In genomic region chr1:24572301-24572700, GRCh38 we compare ENCODE assay signal across 25 cellular contexts. TPM values are rescaled to one million over a fixed set of nuclear protein-coding genes. Genes with fewer than 3 reads are reported as not detected.
DNase-seq lines count a peak whose midpoint lies in the region; ATAC-seq and TF ChIP-seq lines count a peak whose summit lies in the region.
"Had no signal": no experiment of that assay in that cellular context is flagged by ENCODE, and none has a peak within 500 bp of the region (broad histone marks: within the 10 kb centered on the region; RNA-seq: fewer than 3 reads in every experiment).

No MANE protein-coding gene starts in this region.

- H3K4me1 Mint-ChIP-seq in CD8-positive, alpha-beta T cell (ENCODE audit: low read depth) = peaks cover 13% of the 10 kb centered on the region
- peaks cover 13% of the 10 kb centered on the region for H3K4me1 Mint-ChIP-seq in activated CD8-positive, alpha-beta T cell treated with anti-CD3 and anti-CD28 coated beads, Interleukin-2, amount 10 ng/mL, durations not matched to agents 7 days and 5 days (ENCODE audit: low read depth)
- H3K4me1 Mint-ChIP-seq in T-helper 17 cell = no peaks in the 10 kb centered on the region
- H3K4me1 Mint-ChIP-seq: nephron had no signal

- TF ChIP-seq CTCF in CD8-positive, alpha-beta T cell (IDR thresholded peaks at IDR 0.05) = no peak
- no peak for TF ChIP-seq CTCF in MM.1S (IDR thresholded peaks at IDR 0.05; ENCODE audit: low read length)

- H3K4me2 ChIP-seq in MM.1S (ENCODE audit: low read depth, low read length) (no peak overlapping the region), neuronal stem cell (ENCODE audit: insufficient read depth, low read length, poor library complexity, severe bottlenecking) (no peak overlapping the region)
- H3K4me2 ChIP-seq: PC-9 had no signal

- H3F3A ChIP-seq in MM.1S (ENCODE audit: insufficient read depth, low read length) = no peaks in the 10 kb centered on the region

- H3K27ac ChIP-seq in CD8-positive, alpha-beta T cell (ENCODE audit: low read depth, low read length) = no peak overlapping the region
- no peak overlapping the region for H3K27ac ChIP-seq in MM.1S (ENCODE audit: low read length)
- H3K27ac ChIP-seq in neuronal stem cell (replicated peaks; ENCODE audit: low read length) = no peak overlapping the region
- H3K27ac ChIP-seq: esophagus muscularis mucosa, PC-9, sigmoid colon, SJCRH30, thyroid gland had no signal

- peak overlapping the region; percentile 71 for H3K18ac ChIP-seq in neuronal stem cell (ENCODE audit: low read length)

- H4K8ac ChIP-seq in neuronal stem cell (ENCODE audit: low read depth, low read length) = no peak overlapping the region

- H3K9me3 ChIP-seq in CD8-positive, alpha-beta T cell (ENCODE audit: low read length) = no peaks in the 10 kb centered on the region
- no peaks in the 10 kb centered on the region for H3K9me3 ChIP-seq in MM.1S (replicated peaks; ENCODE audit: insufficient read depth, low read length)
- H3K9me3 ChIP-seq in neuronal stem cell (replicated peaks in 1 of 2; ENCODE audit: control insufficient read depth in 2 of 2, insufficient read depth in 1 of 2, low read depth in 1 of 2, low read length in 2 of 2) = no peaks in the 10 kb centered on the region
- H3K9me3 ChIP-seq in T-helper 17 cell (ENCODE audit: control insufficient read depth, low read length, poor library complexity, severe bottlenecking) = no peaks in the 10 kb centered on the region
- H3K9me3 ChIP-seq: esophagus muscularis mucosa, sigmoid colon, SJCRH30, thyroid gland had no signal

- no peak overlapping the region for H3K14ac ChIP-seq in neuronal stem cell (ENCODE audit: low read length)

- H3K27me3 Mint-ChIP-seq in CD8-positive, alpha-beta T cell (ENCODE audit: low read depth) = no peaks in the 10 kb centered on the region
- no peaks in the 10 kb centered on the region for H3K27me3 Mint-ChIP-seq in activated CD8-positive, alpha-beta T cell treated with anti-CD3 and anti-CD28 coated beads, Interleukin-2, amount 10 ng/mL, durations not matched to agents 7 days and 5 days (ENCODE audit: low read depth)
- H3K27me3 Mint-ChIP-seq in T-helper 17 cell = no peaks in the 10 kb centered on the region

- CTCF ChIA-PET in CD8-positive, alpha-beta T cell (lab: Charles Lee) = interaction anchor here (0.9 to 1.7 kb wide), 4 partner anchors 9 to 180 kb away, joined by 3 to 7 read pairs (median 4); partner anchors contain the start of gene NIPAL3
- CTCF ChIA-PET in activated CD8-positive, alpha-beta T cell treated with anti-CD3 and anti-CD28 coated beads, Interleukin-2, amount 10 ng/mL, durations not matched to agents 7 days and 5 days (lab: Charles Lee) = interaction anchor here (1.8 kb wide), 1 partner anchor 15 kb away, joined by 10 read pairs; no protein-coding TSS in a partner anchor

- POLR2A ChIA-PET in CD8-positive, alpha-beta T cell (lab: Charles Lee) = interaction anchor here (1.6 kb wide), 1 partner anchor 13 kb away, joined by 5 read pairs; no protein-coding TSS in a partner anchor
- POLR2A ChIA-PET in activated CD8-positive, alpha-beta T cell treated with anti-CD3 and anti-CD28 coated beads, Interleukin-2, amount 10 ng/mL, durations not matched to agents 7 days and 5 days (lab: Charles Lee) = no interaction called here

- H3K27me3 ChIP-seq in CD8-positive, alpha-beta T cell (ENCODE audit: insufficient read depth, low read length) = no peaks in the 10 kb centered on the region
- H3K27me3 ChIP-seq in MM.1S (replicated peaks; ENCODE audit: insufficient read depth, low read length) = no peaks in the 10 kb centered on the region
- H3K27me3 ChIP-seq in neuronal stem cell (ENCODE audit: control insufficient read depth in 3 of 3, insufficient read depth in 3 of 3, low read depth in 1 of 3, low read length in 3 of 3) = peaks cover 0 to 12% (median 0%) of the 10 kb centered on the region in 3 experiments
- H3K27me3 ChIP-seq: sigmoid colon, thyroid gland had no signal

- H3K4me3 Mint-ChIP-seq in CD8-positive, alpha-beta T cell = peak overlapping the region; percentile 54
- no peak overlapping the region for H3K4me3 Mint-ChIP-seq in activated CD8-positive, alpha-beta T cell treated with anti-CD3 and anti-CD28 coated beads, Interleukin-2, amount 10 ng/mL, durations not matched to agents 7 days and 5 days
- H3K4me3 Mint-ChIP-seq in T-helper 17 cell = no peak overlapping the region
- H3K4me3 Mint-ChIP-seq: activated naive CD4-positive, alpha-beta T cell treated with anti-CD3 and anti-CD28 coated beads, Interleukin-2, amount 10 ng/mL, durations not matched to agents 7 days and 5 days; activated T-cell treated with anti-CD3 and anti-CD28 coated beads, Interleukin-2, amount 50 U/mL, for 24 hours; nephron had no signal

- no peak overlapping the region for H3K27ac Mint-ChIP-seq in CD8-positive, alpha-beta T cell
- peak overlapping the region; percentile 67 for H3K27ac Mint-ChIP-seq in activated CD8-positive, alpha-beta T cell treated with anti-CD3 and anti-CD28 coated beads, Interleukin-2, amount 10 ng/mL, durations not matched to agents 7 days and 5 days
- H3K27ac Mint-ChIP-seq in T-helper 17 cell = no peak overlapping the region
- H3K27ac Mint-ChIP-seq: activated naive CD4-positive, alpha-beta T cell treated with anti-CD3 and anti-CD28 coated beads, Interleukin-2, amount 10 ng/mL, durations not matched to agents 7 days and 5 days; activated T-cell treated with anti-CD3 and anti-CD28 coated beads, Interleukin-2, amount 50 U/mL, for 24 hours; nephron had no signal

- no peak overlapping the region for H2AK5ac ChIP-seq in neuronal stem cell (ENCODE audit: low read depth, low read length)

- no peaks in the 10 kb centered on the region for H3K36me3 Mint-ChIP-seq in CD8-positive, alpha-beta T cell
- no peaks in the 10 kb centered on the region for H3K36me3 Mint-ChIP-seq in activated CD8-positive, alpha-beta T cell treated with anti-CD3 and anti-CD28 coated beads, Interleukin-2, amount 10 ng/mL, durations not matched to agents 7 days and 5 days (ENCODE audit: low read depth)
- H3K36me3 Mint-ChIP-seq in T-helper 17 cell (ENCODE audit: low read depth) = no peaks in the 10 kb centered on the region
- H3K36me3 Mint-ChIP-seq: activated naive CD4-positive, alpha-beta T cell treated with anti-CD3 and anti-CD28 coated beads, Interleukin-2, amount 10 ng/mL, durations not matched to agents 7 days and 5 days had no signal

- H3K79me2 ChIP-seq in MM.1S (ENCODE audit: low read length) = no peaks in the 10 kb centered on the region

- no peak overlapping the region for H2BK5ac ChIP-seq in neuronal stem cell (ENCODE audit: low read length)

- H3K4me1 ChIP-seq in CD8-positive, alpha-beta T cell (ENCODE audit: insufficient read depth, low read length) = peaks cover 8% of the 10 kb centered on the region
- H3K4me1 ChIP-seq in MM.1S (ENCODE audit: low read length) = 0 out of 2 replicates have a peak, but pooled peaks cover 6% of the 10 kb centered on the region
- peaks cover 0 to 7% of the 10 kb centered on the region in 2 donors for H3K4me1 ChIP-seq in neuronal stem cell (ENCODE audit: control insufficient read depth in 2 of 2, insufficient read depth in 1 of 2, low read depth in 1 of 2, low read length in 2 of 2)
- H3K4me1 ChIP-seq: esophagus muscularis mucosa, SJCRH30 had no signal

- WGBS in neuronal stem cell (ENCODE audit: extremely low coverage in 2 of 2, insufficient read length in 2 of 2, insufficient replicate concordance in 1 of 2), 2 donors = no CpG with 5 or more reads among the region's 9 CpGs

- intact Hi-C loops in CD8-positive, alpha-beta T cell (cut with DNase I, micrococcal nuclease) = no loop called here

- H3K23ac ChIP-seq in neuronal stem cell (ENCODE audit: low read depth, low read length, poor library complexity) = peak overlapping the region; percentile 75

- H3K9ac ChIP-seq in MM.1S (ENCODE audit: low read length) = no peak overlapping the region
- no peak overlapping the region for H3K9ac ChIP-seq in neuronal stem cell (ENCODE audit: low read depth, low read length, poor library complexity)

- H2AFZ ChIP-seq in MM.1S (ENCODE audit: low read length) = peak overlapping the region; percentile 46; the same call in 1 of the 2 replicates
- no peak overlapping the region for H2AFZ ChIP-seq in neuronal stem cell (ENCODE audit: low read length)
- H2AFZ ChIP-seq: PC-9 had no signal

- no peak overlapping the region for H3K4ac ChIP-seq in neuronal stem cell (ENCODE audit: low read length)

- no peak overlapping the region for H2BK120ac ChIP-seq in neuronal stem cell (ENCODE audit: low read depth, low read length)

- no peaks in the 10 kb centered on the region for H3K9me2 ChIP-seq in MM.1S (replicated peaks; ENCODE audit: insufficient read depth, low read length)

- no peak overlapping the region for H3K4me3 ChIP-seq in CD8-positive, alpha-beta T cell (ENCODE audit: low read depth, low read length)
- H3K4me3 ChIP-seq in MM.1S (ENCODE audit: low read length) = no peak overlapping the region
- peak overlapping the region in 1 of 2 donors; percentile 46 for H3K4me3 ChIP-seq in neuronal stem cell (ENCODE audit: low read length in 2 of 2)
- H3K4me3 ChIP-seq: esophagus muscularis mucosa, PC-9, sigmoid colon, SJCRH30, thyroid gland had no signal

- no peaks in the 10 kb centered on the region for H4K20me1 ChIP-seq in MM.1S (ENCODE audit: insufficient read depth, low read length)

- H3K36me3 ChIP-seq in CD8-positive, alpha-beta T cell (ENCODE audit: insufficient read depth, low read length) = no peaks in the 10 kb centered on the region
- no peaks in the 10 kb centered on the region for H3K36me3 ChIP-seq in MM.1S (replicated peaks; ENCODE audit: insufficient read depth, low read length)
- no peaks in the 10 kb centered on the region for H3K36me3 ChIP-seq in neuronal stem cell (replicated peaks in 1 of 2; ENCODE audit: control insufficient read depth in 2 of 2, insufficient read depth in 2 of 2, low read length in 2 of 2)
- H3K36me3 ChIP-seq: esophagus muscularis mucosa, sigmoid colon, SJCRH30, thyroid gland had no signal

- H2BK12ac ChIP-seq in neuronal stem cell (ENCODE audit: low read length) = no peak overlapping the region

- DNase-seq in CD8-positive, alpha-beta T cell = no peak
- no peak for DNase-seq in MM.1S
- no peak for DNase-seq in activated CD8-positive, alpha-beta T cell treated with anti-CD3 and anti-CD28 coated beads, Interleukin-2, amount 10 ng/mL, durations not matched to agents 7 days and 5 days
- DNase-seq in neuronal stem cell (ENCODE audit: low spot score) = no peak
- no peak for DNase-seq in NCI-H526 treated with DMSO at 0.1 percent for 48 hours (lab: John Stamatoyannopoulos, UW)
- DNase-seq in T-helper 17 cell = no peak
- DNase-seq: activated CD4-positive, alpha-beta T cell treated with anti-CD3 and anti-CD28 coated beads, Interleukin-2, amount 50 U/mL, for 48 hours; activated naive CD4-positive, alpha-beta T cell treated with anti-CD3 and anti-CD28 coated beads, Interleukin-2, amount 10 ng/mL, durations not matched to agents 7 days and 5 days; activated T-cell treated with anti-CD3 and anti-CD28 coated beads, Interleukin-2, amount 50 U/mL, for 24 hours; effector CD4-positive, alpha-beta T cell; EL; mammary epithelial cell; NCI-H1436 treated with DMSO at 0.1 percent for 48 hours; NCI-H2171 treated with DMSO at 0.1 percent for 48 hours; NCI-H69; PC-9; sigmoid colon; SJCRH30; thyroid gland had no signal

- ATAC-seq in CD8-positive, alpha-beta T cell = no peak
- ATAC-seq in activated CD8-positive, alpha-beta T cell treated with anti-CD3 and anti-CD28 coated beads, Interleukin-2, amount 10 ng/mL, durations not matched to agents 7 days and 5 days = peak; percentile 33
- ATAC-seq in T-helper 17 cell (no peak), HG02759 (IDR thresholded peaks at IDR 0.05; ENCODE audit: unreplicated experiment) (no peak)

- H3K9me3 Mint-ChIP-seq in CD8-positive, alpha-beta T cell = no peaks in the 10 kb centered on the region
- H3K9me3 Mint-ChIP-seq in activated CD8-positive, alpha-beta T cell treated with anti-CD3 and anti-CD28 coated beads, Interleukin-2, amount 10 ng/mL, durations not matched to agents 7 days and 5 days (ENCODE audit: insufficient read depth) = no peaks in the 10 kb centered on the region
- H3K9me3 Mint-ChIP-seq: activated naive CD4-positive, alpha-beta T cell treated with anti-CD3 and anti-CD28 coated beads, Interleukin-2, amount 10 ng/mL, durations not matched to agents 7 days and 5 days; activated T-cell treated with anti-CD3 and anti-CD28 coated beads, Interleukin-2, amount 50 U/mL, for 24 hours; nephron had no signal

- no peaks in the 10 kb centered on the region for H3K79me1 ChIP-seq in neuronal stem cell (ENCODE audit: low read depth, low read length)

- H2BK15ac ChIP-seq in neuronal stem cell (ENCODE audit: low read length) = no peak overlapping the region

- H4K91ac ChIP-seq in neuronal stem cell (ENCODE audit: low read depth, low read length, poor library complexity) = no peak overlapping the region

RNA-seq across cellular contexts. Expression of gene NCMAP, which starts 16.4 kb away (rescaled TPM):
- total RNA-seq in CD8-positive, alpha-beta T cell = under 1 TPM; 0.08 to 0.11 TPM
- under 1 TPM in 1 of 2 experiments, not detected in 1; 0.05 TPM for total RNA-seq in activated CD8-positive, alpha-beta T cell treated with anti-CD3 and anti-CD28 coated beads, Interleukin-2, amount 10 ng/mL, durations not matched to agents 7 days and 5 days
- polyA plus RNA-seq in neuronal stem cell (2013, experiment 1 of 2) = 0.01 TPM
- polyA plus RNA-seq in neuronal stem cell (2013, experiment 2 of 2) = 0.03 TPM
- not detected for total RNA-seq in T-helper 17 cell
- total RNA-seq: astrocyte; HT1080; sigmoid colon; SJCRH30; T-helper 1 cell treated with Interleukin-12 subunit alpha and Interleukin-12 subunit beta and Interleukin-4 antibody, amounts not matched to agents 30 ng/mL and 1 ng/mL, for 36 hours had no signal
